In the genomic region with DNA sequence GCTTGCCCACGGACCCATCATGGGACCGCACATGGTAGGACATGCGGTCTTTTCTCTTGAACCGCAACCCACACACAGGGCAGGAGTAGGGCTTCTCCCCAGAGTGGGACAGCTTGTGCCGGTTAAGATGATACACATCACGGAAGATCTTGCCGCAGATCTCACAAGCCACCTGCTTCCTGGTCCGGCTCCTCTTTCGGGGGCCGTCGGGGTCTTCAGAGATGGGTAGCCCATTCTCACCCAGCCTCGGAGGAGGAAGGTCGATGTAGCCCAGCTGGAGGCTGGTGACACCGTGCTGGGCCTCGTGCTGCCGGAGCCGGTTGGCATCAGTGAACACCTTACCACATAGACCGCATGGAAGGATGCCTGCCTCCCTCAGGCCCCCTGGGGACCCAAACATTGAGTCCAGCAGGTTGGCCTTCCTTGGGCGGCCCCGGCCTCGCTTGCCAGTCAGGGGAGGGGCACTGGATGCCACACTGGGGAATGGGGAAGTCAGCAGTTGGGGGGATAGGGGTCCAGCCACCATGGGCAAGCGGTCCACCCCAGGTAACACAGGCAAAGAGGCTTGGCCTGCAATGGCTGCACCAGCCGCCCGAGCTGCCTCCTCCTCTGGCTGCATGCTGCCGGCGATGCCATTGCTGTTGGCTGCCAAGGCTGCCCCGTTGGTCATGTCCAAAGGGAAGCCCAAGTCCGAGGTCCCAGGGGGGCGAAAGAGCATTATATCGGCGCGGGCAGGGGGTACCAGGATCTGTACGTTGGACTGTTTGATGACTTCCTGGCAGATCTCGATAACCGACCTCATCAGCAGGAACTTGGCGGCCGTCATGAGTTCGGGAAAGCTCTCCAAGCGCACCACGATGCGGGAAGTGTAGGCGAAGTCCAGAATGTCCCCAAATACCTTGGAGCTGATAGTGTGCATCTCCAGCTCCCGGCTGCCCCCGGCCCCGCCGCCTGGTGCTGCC, we compare ENCODE assay signal across 8 cellular contexts. TPM values are rescaled to one million over a fixed set of nuclear protein-coding genes. Genes with fewer than 3 reads are reported as not detected.
A peak's percentile ranks its signal among the peaks of the same experiment; 100 is the strongest.
DNase-seq lines count a peak whose midpoint lies in the region; ATAC-seq and TF ChIP-seq lines count a peak whose summit lies in the region.

No MANE protein-coding gene starts in this region.

- H3K27ac Mint-ChIP-seq in memory B cell = peak overlapping the region; percentile 85

- CTCF ChIA-PET in HEK293 (lab: Yijun Ruan, JAX) = interaction anchor here (0.6 to 1.2 kb wide), 9 partner anchors 11 to 330 kb away, joined by 3 to 6 read pairs (median 4); no protein-coding TSS in a partner anchor

- TF ChIP-seq CTCF in HEK293 (tag by site-specific recombination; IDR thresholded peaks at IDR 0.05) = no peak
- TF ChIP-seq CTCF in coronary artery (IDR thresholded peaks at IDR 0.05) = no peak
- no peak for TF ChIP-seq CTCF in stomach (IDR thresholded peaks at IDR 0.05)

- H3K27me3 ChIP-seq in stomach = no peaks in the 10 kb centered on the region

- DNase-seq in T-helper 9 cell (peak; percentile 15), coronary artery (ENCODE audit: low spot score) (no peak), memory B cell (ENCODE audit: low spot score in 2 of 2) (peak; percentile 48 to 65), stomach (peak; percentile 63), NCI-H510A (lab: John Stamatoyannopoulos, UW) (no peak), NCI-H524 treated with DMSO at 0.1 percent for 48 hours (lab: John Stamatoyannopoulos, UW) (no peak)

- H3K4me3 ChIP-seq in HEK293 (ENCODE audit: low read depth, low read length) (peak overlapping the region; percentile 70), coronary artery (peak overlapping the region; percentile 95), stomach (peak overlapping the region; percentile 62 to 76 (median 72))

- ATAC-seq in memory B cell (ENCODE audit: low read depth) (peak; percentile 36), GM21526 (IDR thresholded peaks at IDR 0.05; ENCODE audit: low FRiP score, unreplicated experiment) (no peak)

- H3K27me3 Mint-ChIP-seq in memory B cell = no peaks in the 10 kb centered on the region

- WGBS in stomach, 5 donors = 10 to 27% (median 18%) methylated on average over 4 to 46 of the region's 46 CpGs

- H3K27ac ChIP-seq in HEK293 (ENCODE audit: extremely low read depth, low read depth, low read length) = peak overlapping the region; percentile 2; the same call in 1 of the 2 replicates
- H3K27ac ChIP-seq in coronary artery = peak overlapping the region; percentile 72 to 97
- H3K27ac ChIP-seq in stomach = peak overlapping the region; percentile 78 to 95 (median 88)

- H3K9me3 Mint-ChIP-seq in memory B cell = no peaks in the 10 kb centered on the region

- TF ChIP-seq POLR2A in stomach (IDR thresholded peaks at IDR 0.05) = no peak

- intact Hi-C loops in stomach (cut with DNase I; ENCODE audit: low total_unique reads) = no loop called here

- TF ChIP-seq EP300 in stomach (IDR thresholded peaks at IDR 0.05) = no peak

- H3K36me3 ChIP-seq in HEK293 (ENCODE audit: control insufficient read depth in 2 of 2, insufficient read depth in 1 of 2, low read length in 2 of 2) (peaks cover 11 to 55% of the 10 kb centered on the region in 2 experiments), stomach (peaks cover 0 to 32% (median 30%) of the 10 kb centered on the region in 4 donors)

- peaks cover 41% of the 10 kb centered on the region for H3K4me1 Mint-ChIP-seq in memory B cell

- H3K9me3 ChIP-seq in HEK293 (ENCODE audit: control insufficient read depth, insufficient read depth, low read depth, low read length) (no peaks in the 10 kb centered on the region), stomach (no peaks in the 10 kb centered on the region)

- H3K4me1 ChIP-seq in HEK293 (ENCODE audit: control insufficient read depth, insufficient read depth, low read length) (peaks cover 20% of the 10 kb centered on the region), stomach (peaks cover 63 to 79% (median 76%) of the 10 kb centered on the region in 4 donors)

- POLR2A ChIA-PET in HEK293 (lab: Yijun Ruan, JAX) = interaction anchor here (0.6 to 1.2 kb wide), 2 partner anchors 20 to 291 kb away, joined by 4 read pairs; no protein-coding TSS in a partner anchor

- H3K4me3 Mint-ChIP-seq in memory B cell = peak overlapping the region; percentile 87

- peaks cover 12% of the 10 kb centered on the region for H3K36me3 Mint-ChIP-seq in memory B cell

TF ChIP-seq in HEK293, 187 proteins besides CTCF, POLR2A, EP300 and RAD21:
- TF ChIP-seq ZFP41 (tag by site-specific recombination; IDR thresholded peaks at IDR 0.05; ENCODE audit: borderline replicate concordance) (no peak), ZNF843 (tag by site-specific recombination; IDR thresholded peaks at IDR 0.05) (no peak), GLIS2 (tag by site-specific recombination; IDR thresholded peaks at IDR 0.05) (peak; percentile 30), KLF8 (tag by site-specific recombination; IDR thresholded peaks at IDR 0.05) (no peak), ZNF140 (tag by site-specific recombination; IDR thresholded peaks at IDR 0.05) (no peak), ZBTB44 (tag by site-specific recombination; IDR thresholded peaks at IDR 0.05) (no peak), ZNF24 (tag by site-specific recombination; IDR thresholded peaks at IDR 0.05) (no peak), ZNF837 (tag by site-specific recombination; IDR thresholded peaks at IDR 0.05) (no peak), ZNF266 (tag by site-specific recombination; IDR thresholded peaks at IDR 0.05; ENCODE audit: low read depth) (no peak)
- TF ChIP-seq, protein P1, sequence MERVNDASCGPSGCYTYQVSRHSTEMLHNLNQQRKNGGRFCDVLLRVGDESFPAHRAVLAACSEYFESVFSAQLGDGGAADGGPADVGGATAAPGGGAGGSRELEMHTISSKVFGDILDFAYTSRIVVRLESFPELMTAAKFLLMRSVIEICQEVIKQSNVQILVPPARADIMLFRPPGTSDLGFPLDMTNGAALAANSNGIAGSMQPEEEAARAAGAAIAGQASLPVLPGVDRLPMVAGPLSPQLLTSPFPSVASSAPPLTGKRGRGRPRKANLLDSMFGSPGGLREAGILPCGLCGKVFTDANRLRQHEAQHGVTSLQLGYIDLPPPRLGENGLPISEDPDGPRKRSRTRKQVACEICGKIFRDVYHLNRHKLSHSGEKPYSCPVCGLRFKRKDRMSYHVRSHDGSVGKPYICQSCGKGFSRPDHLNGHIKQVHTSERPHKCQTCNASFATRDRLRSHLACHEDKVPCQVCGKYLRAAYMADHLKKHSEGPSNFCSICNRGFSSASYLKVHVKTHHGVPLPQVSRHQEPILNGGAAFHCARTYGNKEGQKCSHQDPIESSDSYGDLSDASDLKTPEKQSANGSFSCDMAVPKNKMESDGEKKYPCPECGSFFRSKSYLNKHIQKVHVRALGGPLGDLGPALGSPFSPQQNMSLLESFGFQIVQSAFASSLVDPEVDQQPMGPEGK (tag by site-specific recombination; IDR thresholded peaks at IDR 0.05) = peak; percentile 87
- TF ChIP-seq, protein P2, sequence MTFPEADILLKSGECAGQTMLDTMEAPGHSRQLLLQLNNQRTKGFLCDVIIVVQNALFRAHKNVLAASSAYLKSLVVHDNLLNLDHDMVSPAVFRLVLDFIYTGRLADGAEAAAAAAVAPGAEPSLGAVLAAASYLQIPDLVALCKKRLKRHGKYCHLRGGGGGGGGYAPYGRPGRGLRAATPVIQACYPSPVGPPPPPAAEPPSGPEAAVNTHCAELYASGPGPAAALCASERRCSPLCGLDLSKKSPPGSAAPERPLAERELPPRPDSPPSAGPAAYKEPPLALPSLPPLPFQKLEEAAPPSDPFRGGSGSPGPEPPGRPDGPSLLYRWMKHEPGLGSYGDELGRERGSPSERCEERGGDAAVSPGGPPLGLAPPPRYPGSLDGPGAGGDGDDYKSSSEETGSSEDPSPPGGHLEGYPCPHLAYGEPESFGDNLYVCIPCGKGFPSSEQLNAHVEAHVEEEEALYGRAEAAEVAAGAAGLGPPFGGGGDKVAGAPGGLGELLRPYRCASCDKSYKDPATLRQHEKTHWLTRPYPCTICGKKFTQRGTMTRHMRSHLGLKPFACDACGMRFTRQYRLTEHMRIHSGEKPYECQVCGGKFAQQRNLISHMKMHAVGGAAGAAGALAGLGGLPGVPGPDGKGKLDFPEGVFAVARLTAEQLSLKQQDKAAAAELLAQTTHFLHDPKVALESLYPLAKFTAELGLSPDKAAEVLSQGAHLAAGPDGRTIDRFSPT (tag by site-specific recombination; IDR thresholded peaks at IDR 0.05) = peak; percentile 40; the same call in 1 of the 2 replicates

RNA-seq across cellular contexts. Expression of gene PATZ1, which starts 1.5 kb away (rescaled TPM):
- 10 to 100 TPM in 3 of 5 donors, 1 to 10 TPM in 2; 4.9 to 20.9 (median 14.1) TPM for total RNA-seq in stomach
- polyA plus RNA-seq in stomach = 10 to 100 TPM in 2 of 3 donors, 1 to 10 TPM in 1; 7.8 to 21.1 (median 13.8) TPM

RNA-seq across cellular contexts. Expression of gene PIK3IP1, which starts 52.4 kb away (rescaled TPM):
- 10 to 100 TPM in 3 of 5 donors, 1 to 10 TPM in 2; 3.5 to 53.0 (median 20.5) TPM for total RNA-seq in stomach
- 1 to 10 TPM; 6.6 to 8.5 (median 7.6) TPM for polyA plus RNA-seq in stomach

RNA-seq across cellular contexts. Expression of gene DRG1, which starts 54.8 kb away (rescaled TPM):
- 10 to 100 TPM in 4 of 5 donors, 1 to 10 TPM in 1; 9.4 to 62.2 (median 35.0) TPM for total RNA-seq in stomach
- 10 to 100 TPM; 43.9 to 51.2 (median 46.2) TPM for polyA plus RNA-seq in stomach

Comparison
In these comparisons a context has a peak if more than half of its experiments do, and no peak if none do; other contexts are left out.
1. H3K27ac ChIP-seq: peak in every context shown above with its lines; median percentile 88 in stomach; 84 in coronary artery; 2 in HEK293.
2. DNase-seq: peak in T-helper 9 cell (single experiment), memory B cell (2 of 2) and stomach (single experiment); none in coronary artery (single experiment), NCI-H510A (single experiment) and NCI-H524 treated with DMSO at 0.1 percent for 48 hours (single experiment).
3. Peak in every context shown above with its lines, with median percentiles within 50 percentile points of each other: H3K4me3 ChIP-seq.